In genomic region chr7:16318989-16319915, GRCh38 we compare ENCODE assay signal across 1 cellular context.
TF ChIP-seq lines count a peak whose summit lies in the region.

No MANE protein-coding gene starts in this region.

TF ChIP-seq in IMR-90, 13 proteins besides CTCF, POLR2A, EP300 and RAD21 (continued from another document):
- TF ChIP-seq FOS (IDR thresholded peaks at IDR 0.05; ENCODE audit: low read depth, low read length), result peak; percentile 52; the same call in 1 of the 2 replicates
- TF ChIP-seq RFX5 (IDR thresholded peaks at IDR 0.05; ENCODE audit: low read depth, low read length), result no peak
- no peak for TF ChIP-seq NFE2L2 (IDR thresholded peaks at IDR 0.05; ENCODE audit: low read depth, low read length)
- no peak for TF ChIP-seq MXI1 (IDR thresholded peaks at IDR 0.05; ENCODE audit: borderline replicate concordance, low read depth, low read length)
- TF ChIP-seq USF2 (IDR thresholded peaks at IDR 0.05; ENCODE audit: low read depth, low read length), result no peak
